In the genomic region with DNA sequence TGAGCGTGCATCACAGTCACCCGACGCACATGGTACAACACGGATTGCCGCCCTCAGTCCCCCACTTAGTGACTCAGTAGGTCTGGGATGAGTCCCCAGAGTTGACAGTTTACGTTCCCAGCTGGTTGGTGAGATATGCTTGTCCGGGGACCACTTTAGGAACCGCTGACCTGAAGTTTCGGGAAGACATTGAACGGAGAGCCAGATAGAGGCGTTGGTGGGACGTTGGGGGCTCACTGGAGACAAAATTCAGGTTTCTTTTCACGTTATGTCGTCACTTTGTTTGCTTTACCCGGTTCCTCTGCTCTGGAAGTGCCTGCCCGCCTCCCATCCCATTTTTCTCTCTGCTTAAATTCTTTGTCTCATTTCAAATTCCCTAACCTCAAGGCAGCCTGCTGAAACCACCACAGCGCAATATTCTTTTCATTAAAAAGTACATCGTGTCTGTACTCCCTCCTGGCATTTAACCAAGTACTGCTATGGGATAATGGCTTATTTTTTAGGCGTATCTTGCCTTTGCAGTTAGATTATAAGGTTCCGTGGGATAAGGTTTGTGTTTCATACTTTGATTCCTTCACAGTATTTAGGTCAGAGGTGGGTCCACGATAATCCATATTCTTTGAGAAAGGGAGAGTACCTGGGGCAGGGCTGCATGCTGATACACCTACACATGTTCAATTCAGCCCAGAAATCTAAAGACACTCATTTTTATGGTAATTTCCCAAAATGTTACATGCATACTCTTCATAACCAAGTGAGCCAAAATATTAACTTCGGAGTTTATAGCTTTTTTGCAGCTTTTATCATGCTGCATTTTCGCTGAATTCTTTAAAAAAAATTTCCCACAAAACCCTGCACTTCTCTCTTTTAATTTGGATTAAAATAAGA, we compare ENCODE assay signal across 1 cellular context.
TF ChIP-seq lines count a peak whose summit lies in the region.

No MANE protein-coding gene starts in this region.

TF ChIP-seq in HepG2, 621 proteins besides CTCF, POLR2A, EP300 and RAD21 (continued from another document and continues in another):
- no peak for TF ChIP-seq ARID3A (IDR thresholded peaks at IDR 0.05; ENCODE audit: low read depth, low read length)
- no peak for TF ChIP-seq SOX13 (IDR thresholded peaks at IDR 0.05)
- no peak for TF ChIP-seq SOX13 (CRISPR knock-in tag; conservative IDR thresholded peaks at IDR 0.05 in 1 of 2, IDR thresholded peaks at IDR 0.05 in 1 of 2)
- 0 out of 2 replicates have a peak, but pooled peaks have one; percentile 71 for TF ChIP-seq ZXDC (CRISPR knock-in tag; IDR thresholded peaks at IDR 0.05)
- no peak for TF ChIP-seq ZNF557 (CRISPR knock-in tag; IDR thresholded peaks at IDR 0.05)
- no peak for TF ChIP-seq ZKSCAN8 (CRISPR knock-in tag; IDR thresholded peaks at IDR 0.05; ENCODE audit: borderline replicate concordance)
- TF ChIP-seq ZNF224 (CRISPR knock-in tag; IDR thresholded peaks at IDR 0.05), result 0 out of 2 replicates have a peak, but pooled peaks have one; percentile 35
- TF ChIP-seq ZNF142 (CRISPR knock-in tag; IDR thresholded peaks at IDR 0.05), result no peak
- TF ChIP-seq ZSCAN31 (CRISPR knock-in tag; IDR thresholded peaks at IDR 0.05; ENCODE audit: low read depth), result no peak
- TF ChIP-seq BCLAF1 (IDR thresholded peaks at IDR 0.05), result no peak
- no peak for TF ChIP-seq SRF (IDR thresholded peaks at IDR 0.05; ENCODE audit: low read depth, low read length)
- no peak for TF ChIP-seq KAT2B (IDR thresholded peaks at IDR 0.05; ENCODE audit: borderline replicate concordance, low read depth, low read length)
- TF ChIP-seq ATF7-NPFF (CRISPR knock-in tag; IDR thresholded peaks at IDR 0.05; ENCODE audit: low read depth), result peak; percentile 20; the same call in 1 of the 2 replicates
- no peak for TF ChIP-seq ZBTB34 (CRISPR knock-in tag; IDR thresholded peaks at IDR 0.05)
- TF ChIP-seq CEBPG (CRISPR knock-in tag; IDR thresholded peaks at IDR 0.05), result no peak
- TF ChIP-seq PHF8 (CRISPR knock-in tag; IDR thresholded peaks at IDR 0.05), result no peak
- TF ChIP-seq PAXIP1 (CRISPR knock-in tag; conservative IDR thresholded peaks at IDR 0.05), result no peak
- TF ChIP-seq DMAP1 (CRISPR knock-in tag; IDR thresholded peaks at IDR 0.05), result 0 out of 2 replicates have a peak, but pooled peaks have one; percentile 30
- no peak for TF ChIP-seq ZZZ3 (CRISPR knock-in tag; IDR thresholded peaks at IDR 0.05; ENCODE audit: borderline replicate concordance)
- TF ChIP-seq, protein P1, sequence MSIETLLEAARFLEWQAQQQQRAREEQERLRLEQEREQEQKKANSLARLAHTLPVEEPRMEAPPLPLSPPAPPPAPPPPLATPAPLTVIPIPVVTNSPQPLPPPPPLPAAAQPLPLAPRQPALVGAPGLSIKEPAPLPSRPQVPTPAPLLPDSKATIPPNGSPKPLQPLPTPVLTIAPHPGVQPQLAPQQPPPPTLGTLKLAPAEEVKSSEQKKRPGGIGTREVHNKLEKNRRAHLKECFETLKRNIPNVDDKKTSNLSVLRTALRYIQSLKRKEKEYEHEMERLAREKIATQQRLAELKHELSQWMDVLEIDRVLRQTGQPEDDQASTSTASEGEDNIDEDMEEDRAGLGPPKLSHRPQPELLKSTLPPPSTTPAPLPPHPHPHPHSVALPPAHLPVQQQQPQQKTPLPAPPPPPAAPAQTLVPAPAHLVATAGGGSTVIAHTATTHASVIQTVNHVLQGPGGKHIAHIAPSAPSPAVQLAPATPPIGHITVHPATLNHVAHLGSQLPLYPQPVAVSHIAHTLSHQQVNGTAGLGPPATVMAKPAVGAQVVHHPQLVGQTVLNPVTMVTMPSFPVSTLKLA (IDR thresholded peaks at IDR 0.05), result no peak
- TF ChIP-seq ZNF431 (CRISPR knock-in tag; IDR thresholded peaks at IDR 0.05; ENCODE audit: borderline replicate concordance, low read depth), result peak; percentile 26; the same call in 1 of the 2 replicates
- TF ChIP-seq ZNF460 (CRISPR knock-in tag; IDR thresholded peaks at IDR 0.05; ENCODE audit: borderline replicate concordance), result no peak
- TF ChIP-seq, protein P2, sequence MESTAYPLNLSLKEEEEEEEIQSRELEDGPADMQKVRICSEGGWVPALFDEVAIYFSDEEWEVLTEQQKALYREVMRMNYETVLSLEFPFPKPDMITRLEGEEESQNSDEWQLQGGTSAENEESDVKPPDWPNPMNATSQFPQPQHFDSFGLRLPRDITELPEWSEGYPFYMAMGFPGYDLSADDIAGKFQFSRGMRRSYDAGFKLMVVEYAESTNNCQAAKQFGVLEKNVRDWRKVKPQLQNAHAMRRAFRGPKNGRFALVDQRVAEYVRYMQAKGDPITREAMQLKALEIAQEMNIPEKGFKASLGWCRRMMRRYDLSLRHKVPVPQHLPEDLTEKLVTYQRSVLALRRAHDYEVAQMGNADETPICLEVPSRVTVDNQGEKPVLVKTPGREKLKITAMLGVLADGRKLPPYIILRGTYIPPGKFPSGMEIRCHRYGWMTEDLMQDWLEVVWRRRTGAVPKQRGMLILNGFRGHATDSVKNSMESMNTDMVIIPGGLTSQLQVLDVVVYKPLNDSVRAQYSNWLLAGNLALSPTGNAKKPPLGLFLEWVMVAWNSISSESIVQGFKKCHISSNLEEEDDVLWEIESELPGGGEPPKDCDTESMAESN (CRISPR knock-in tag; conservative IDR thresholded peaks at IDR 0.05), result peak; percentile 55; the same call in 1 of the 2 replicates
- 0 out of 2 replicates have a peak, but pooled peaks have one; percentile 13 for TF ChIP-seq ZNF83 (CRISPR knock-in tag; IDR thresholded peaks at IDR 0.05; ENCODE audit: borderline replicate concordance)
- TF ChIP-seq ZKSCAN1 (IDR thresholded peaks at IDR 0.05; ENCODE audit: low read length), result no peak
- TF ChIP-seq ATAD3A (CRISPR knock-in tag; IDR thresholded peaks at IDR 0.05), result no peak
